12 cellular contexts compared by ENCODE assay signal in genomic region chr13:26558912-26559485, GRCh38. TPM values are rescaled to one million over a fixed set of nuclear protein-coding genes. Genes with fewer than 3 reads are reported as not detected.
A peak's percentile ranks its signal among the peaks of the same experiment; 100 is the strongest.
DNase-seq lines count a peak whose midpoint lies in the region; ATAC-seq and TF ChIP-seq lines count a peak whose summit lies in the region.
"Had no signal": no experiment of that assay in that cellular context is flagged by ENCODE, and none has a peak within 500 bp of the region (broad histone marks: within the 10 kb centered on the region; RNA-seq: fewer than 3 reads in every experiment).

No MANE protein-coding gene starts in this region.

- H3K27me3 Mint-ChIP-seq in activated T-helper 17 cell treated with anti-CD3 and anti-CD28 coated beads, Interleukin-2, amount 50 U/mL, for 72 hours, result peaks cover 38% of the 10 kb centered on the region
- H3K27me3 Mint-ChIP-seq in stimulated activated naive B cell treated with anti-CD40 and anti-IgM and Interleukin-4, amounts not matched to agents 10 μg/mL and 1 μg/mL and 100 μg/mL, for 72 hours, result peaks cover 30 to 35% of the 10 kb centered on the region in 2 donors

- H3K27me3 ChIP-seq in left ventricle myocardium inferior (ENCODE audit: low read depth) (peaks cover 16% of the 10 kb centered on the region), right lobe of liver (no peaks in the 10 kb centered on the region), Karpas-422 (ENCODE audit: low read length) (no peaks in the 10 kb centered on the region)

- H3K9me2 ChIP-seq in Karpas-422 (replicated peaks; ENCODE audit: insufficient read depth, low read length), result no peaks in the 10 kb centered on the region

- TF ChIP-seq CTCF in left ventricle myocardium inferior (IDR thresholded peaks at IDR 0.05; ENCODE audit: borderline replicate concordance), result no peak
- TF ChIP-seq CTCF in right lobe of liver (IDR thresholded peaks at IDR 0.05), result no peak

- DNase-seq in left ventricle myocardium inferior (no peak), Right ventricle myocardium inferior (ENCODE audit: missing footprints) (no peak), right lobe of liver (no peak), D341Med (ENCODE audit: low spot score) (no peak), Karpas-422 (no peak)
- no peak for DNase-seq in stimulated activated naive B cell treated with anti-CD40 and anti-IgM and Interleukin-4, amounts not matched to agents 10 μg/mL and 1 μg/mL and 100 μg/mL, for 72 hours
- DNase-seq: DND-41, RPMI8226 had no signal

- H3K27ac ChIP-seq in left ventricle myocardium inferior (replicated peaks) (no peak overlapping the region), right lobe of liver (no peak overlapping the region), Karpas-422 (ENCODE audit: low read length) (no peak overlapping the region)
- H3K27ac ChIP-seq: epithelial cell of prostate had no signal

- H3K9ac ChIP-seq in Karpas-422 (ENCODE audit: low read length), result no peak overlapping the region

- WGBS in right lobe of liver (ENCODE audit: insufficient coverage, low coverage, low lambda C conversion rate, missing lambda C conversion rate), result 29% methylated on average over 3 of the region's 3 CpGs

- TF ChIP-seq POLR2A in right lobe of liver (IDR thresholded peaks at IDR 0.05), result no peak

- no peaks in the 10 kb centered on the region for H3K79me2 ChIP-seq in Karpas-422 (ENCODE audit: low read length)

- H3K9me3 Mint-ChIP-seq in activated T-helper 17 cell treated with anti-CD3 and anti-CD28 coated beads, Interleukin-2, amount 50 U/mL, for 72 hours, result no peaks in the 10 kb centered on the region
- peaks cover 4 to 13% of the 10 kb centered on the region in 2 donors for H3K9me3 Mint-ChIP-seq in stimulated activated naive B cell treated with anti-CD40 and anti-IgM and Interleukin-4, amounts not matched to agents 10 μg/mL and 1 μg/mL and 100 μg/mL, for 72 hours
- H3K9me3 Mint-ChIP-seq: memory B cell had no signal

- H3K4me2 ChIP-seq in Karpas-422 (ENCODE audit: low read depth, low read length, poor library complexity, severe bottlenecking), result no peak overlapping the region

- intact Hi-C loops in left ventricle myocardium inferior (cut with micrococcal nuclease), result no loop called here
- intact Hi-C loops in Right ventricle myocardium inferior (cut with DNase I), result no loop called here
- intact Hi-C loops in right lobe of liver (cut with DNase I), result no loop called here

- H3K4me1 ChIP-seq in left ventricle myocardium inferior (peaks cover 35% of the 10 kb centered on the region), right lobe of liver (peaks cover 0 to 5% (median 0%) of the 10 kb centered on the region in 4 donors), Karpas-422 (ENCODE audit: low read length) (no peaks in the 10 kb centered on the region)

- H4K20me1 ChIP-seq in Karpas-422 (ENCODE audit: insufficient read depth, low read depth, low read length), result no peaks in the 10 kb centered on the region

- no peaks in the 10 kb centered on the region for H3K9me3 ChIP-seq in left ventricle myocardium inferior (replicated peaks)
- no peaks in the 10 kb centered on the region for H3K9me3 ChIP-seq in right lobe of liver
- H3K9me3 ChIP-seq in Karpas-422 (ENCODE audit: low read length), result no peaks in the 10 kb centered on the region

- no peak overlapping the region for H3K27ac Mint-ChIP-seq in activated T-helper 17 cell treated with anti-CD3 and anti-CD28 coated beads, Interleukin-2, amount 50 U/mL, for 72 hours
- no peak overlapping the region for H3K27ac Mint-ChIP-seq in stimulated activated naive B cell treated with anti-CD40 and anti-IgM and Interleukin-4, amounts not matched to agents 10 μg/mL and 1 μg/mL and 100 μg/mL, for 72 hours
- H3K27ac Mint-ChIP-seq: memory B cell had no signal

- H3K36me3 Mint-ChIP-seq in activated T-helper 17 cell treated with anti-CD3 and anti-CD28 coated beads, Interleukin-2, amount 50 U/mL, for 72 hours (ENCODE audit: low read depth), result no peaks in the 10 kb centered on the region
- H3K36me3 Mint-ChIP-seq in stimulated activated naive B cell treated with anti-CD40 and anti-IgM and Interleukin-4, amounts not matched to agents 10 μg/mL and 1 μg/mL and 100 μg/mL, for 72 hours, result no peaks in the 10 kb centered on the region
- H3K36me3 Mint-ChIP-seq: memory B cell had no signal

- peak overlapping the region; percentile 90 for H3K4me3 ChIP-seq in left ventricle myocardium inferior
- H3K4me3 ChIP-seq in right lobe of liver, result peak overlapping the region in 2 of 3 donors; percentile 65 to 71
- H3K4me3 ChIP-seq in Karpas-422 (ENCODE audit: low read length), result no peak overlapping the region

- no peak overlapping the region for H2AFZ ChIP-seq in Karpas-422 (ENCODE audit: low read length)

- H3K36me3 ChIP-seq in left ventricle myocardium inferior, result no peaks in the 10 kb centered on the region
- no peaks in the 10 kb centered on the region for H3K36me3 ChIP-seq in right lobe of liver
- H3K36me3 ChIP-seq in Karpas-422 (ENCODE audit: insufficient read depth, low read length), result no peaks in the 10 kb centered on the region

- peak overlapping the region; percentile 51 for H3K4me3 Mint-ChIP-seq in activated T-helper 17 cell treated with anti-CD3 and anti-CD28 coated beads, Interleukin-2, amount 50 U/mL, for 72 hours
- H3K4me3 Mint-ChIP-seq in stimulated activated naive B cell treated with anti-CD40 and anti-IgM and Interleukin-4, amounts not matched to agents 10 μg/mL and 1 μg/mL and 100 μg/mL, for 72 hours, result no peak overlapping the region

- no peak for ATAC-seq in Right ventricle myocardium inferior
- no peak for ATAC-seq in activated T-helper 17 cell treated with anti-CD3 and anti-CD28 coated beads, Interleukin-2, amount 50 U/mL, for 72 hours (replicated peaks)
- no peak for ATAC-seq in right lobe of liver
- ATAC-seq in stimulated activated naive B cell treated with anti-CD40 and anti-IgM and Interleukin-4, amounts not matched to agents 10 μg/mL and 1 μg/mL and 100 μg/mL, for 72 hours (replicated peaks), result no peak
- no peak for ATAC-seq in HG02610 (IDR thresholded peaks at IDR 0.05; ENCODE audit: unreplicated experiment)

- no peaks in the 10 kb centered on the region for H3K4me1 Mint-ChIP-seq in activated T-helper 17 cell treated with anti-CD3 and anti-CD28 coated beads, Interleukin-2, amount 50 U/mL, for 72 hours
- peaks cover 4 to 13% of the 10 kb centered on the region in 2 donors for H3K4me1 Mint-ChIP-seq in stimulated activated naive B cell treated with anti-CD40 and anti-IgM and Interleukin-4, amounts not matched to agents 10 μg/mL and 1 μg/mL and 100 μg/mL, for 72 hours

RNA-seq across cellular contexts. Expression of gene WASF3, which starts 1.5 kb away (rescaled TPM):
- 12.6 TPM for total RNA-seq in left ventricle myocardium inferior
- total RNA-seq in Right ventricle myocardium inferior, result 9.9 TPM
- under 1 TPM; 0.06 to 0.16 TPM for total RNA-seq in activated T-helper 17 cell treated with anti-CD3 and anti-CD28 coated beads, Interleukin-2, amount 50 U/mL, for 72 hours
- total RNA-seq in right lobe of liver, result 10 to 100 TPM in 2 of 6 experiments, 1 to 10 TPM in 4; 5.8 to 14.5 (median 8.3) TPM
- 0.04 TPM in 1 of 2 replicates, not detected in the other for total RNA-seq in Karpas-422 (2014; rRNA removed; shearing (Covaris generic); ENCODE audit: low replicate concordance)
